In the genomic region with DNA sequence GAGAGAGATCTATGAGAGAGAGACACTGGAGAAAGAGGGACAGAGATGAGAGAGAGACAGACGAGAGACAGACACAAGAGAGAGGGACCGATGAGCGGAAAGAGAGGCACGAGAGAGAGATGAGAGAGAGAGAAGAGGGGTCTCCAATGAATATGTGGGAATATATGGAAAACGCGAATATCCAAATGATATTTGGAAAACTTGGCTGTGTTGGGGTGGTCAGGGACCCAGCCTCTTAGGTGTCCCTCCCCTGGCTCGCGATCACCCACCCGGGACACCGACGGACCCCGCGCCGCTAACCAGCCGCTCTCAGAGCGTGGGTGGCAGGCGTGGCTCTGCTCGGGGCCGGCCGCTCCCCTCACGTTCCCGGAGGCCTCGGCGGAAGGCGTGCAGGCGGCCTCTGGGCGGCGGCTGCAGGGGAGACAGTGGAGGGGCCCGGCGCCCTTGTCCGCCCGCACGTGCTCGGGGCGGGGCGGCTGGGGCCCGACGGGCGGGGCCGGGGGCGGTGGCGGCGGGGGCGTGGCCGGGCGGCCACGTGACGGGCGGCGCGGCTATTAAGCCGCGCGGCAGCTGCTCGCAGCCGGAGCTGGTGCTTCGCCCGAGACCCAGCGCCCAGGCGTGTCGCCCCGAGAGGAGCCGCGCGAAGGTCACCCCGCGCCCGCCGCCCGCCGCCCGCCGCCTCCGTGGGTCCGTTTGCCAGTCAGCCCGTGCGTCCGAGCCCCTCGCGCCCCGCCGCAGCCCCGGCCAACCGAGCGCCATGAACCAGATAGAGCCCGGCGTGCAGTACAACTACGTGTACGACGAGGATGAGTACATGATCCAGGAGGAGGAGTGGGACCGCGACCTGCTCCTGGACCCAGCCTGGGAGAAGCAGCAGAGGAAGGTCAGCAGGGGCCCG, we compare ENCODE assay signal across 8 cellular contexts. TPM values are rescaled to one million over a fixed set of nuclear protein-coding genes. Genes with fewer than 3 reads are reported as not detected.
DNase-seq lines count a peak whose midpoint lies in the region; ATAC-seq and TF ChIP-seq lines count a peak whose summit lies in the region.

ACTN2 (plus strand) TSS at position 583 of the 898 bp plus-strand sequence; CDS start at position 758, 175 bp downstream.

- H3K4me3 Mint-ChIP-seq in chondrocyte (ENCODE audit: unreplicated experiment), result peak within 1 kb of the TSS; percentile 60

- peaks cover 13% of the 10 kb centered on the region for H3K4me1 Mint-ChIP-seq in chondrocyte (ENCODE audit: low read depth)

- DNase-seq in Ammon's horn (ENCODE audit: low spot score) (peak; percentile 40), GM20000 (ENCODE audit: low spot score) (peak; percentile 82), HUDEP-2 (lab: John Stamatoyannopoulos, UW; ENCODE audit: unreplicated experiment in 76 of 76) (peak in 72 of 76 experiments; percentile 29 to 86 (median 69)), chondrocyte (ENCODE audit: low spot score) (no peak), left lobe of liver (ENCODE audit: low spot score) (peak; percentile 45), NCI-H1417 treated with DMSO at 0.1 percent for 48 hours (lab: John Stamatoyannopoulos, UW) (no peak)
- DNase-seq in stimulated activated CD4-positive, alpha-beta T cell treated with anti-CD3 and anti-CD28 coated beads, Interleukin-4, amount 100 ng/mL, for 24 hours, result peak; percentile 29

- peak; percentile 81 to 84 for ATAC-seq in activated CD4-positive, CD25-positive, alpha-beta regulatory T cell treated with anti-CD3 and anti-CD28 coated beads, Interleukin-2, amount 50 U/mL, for 24 hours
- peak; percentile 73 for ATAC-seq in left lobe of liver

- H3K9me3 Mint-ChIP-seq in chondrocyte (ENCODE audit: low read depth), result peaks cover 6% of the 10 kb centered on the region

- H3K27ac Mint-ChIP-seq in chondrocyte (ENCODE audit: unreplicated experiment), result no peak within 1 kb of the TSS

- TF ChIP-seq CTCF in GM20000 (IDR thresholded peaks at IDR 0.05; ENCODE audit: extremely low read depth, missing control alignments) (no peak), chondrocyte (IDR thresholded peaks at IDR 0.05) (no peak)

- no peaks in the 10 kb centered on the region for H3K36me3 Mint-ChIP-seq in chondrocyte (ENCODE audit: low read depth)

- peaks cover 50% of the 10 kb centered on the region for H3K27me3 Mint-ChIP-seq in chondrocyte (ENCODE audit: low read depth)

RNA-seq across cellular contexts. Expression of gene ACTN2, which starts in this region (rescaled TPM):
- total RNA-seq in chondrocyte, result 0.28 to 0.47 TPM in 2 of 3 replicates, not detected in the other
- total RNA-seq in left lobe of liver, result not detected

Comparison
In these comparisons a context has a peak if more than half of its experiments do, and no peak if none do; other contexts are left out.
1. Peak in DNase-seq and ATAC-seq in left lobe of liver; RNA of the gene not detected or under 1 TPM.
2. DNase-seq: peak in Ammon's horn (single experiment), GM20000 (single experiment), HUDEP-2 (72 of 76) and stimulated activated CD4-positive, alpha-beta T cell treated with anti-CD3 and anti-CD28 coated beads, Interleukin-4, amount 100 ng/mL, for 24 hours (single experiment); none in chondrocyte (single experiment) and NCI-H1417 treated with DMSO at 0.1 percent for 48 hours (single experiment).